In the genomic region with DNA sequence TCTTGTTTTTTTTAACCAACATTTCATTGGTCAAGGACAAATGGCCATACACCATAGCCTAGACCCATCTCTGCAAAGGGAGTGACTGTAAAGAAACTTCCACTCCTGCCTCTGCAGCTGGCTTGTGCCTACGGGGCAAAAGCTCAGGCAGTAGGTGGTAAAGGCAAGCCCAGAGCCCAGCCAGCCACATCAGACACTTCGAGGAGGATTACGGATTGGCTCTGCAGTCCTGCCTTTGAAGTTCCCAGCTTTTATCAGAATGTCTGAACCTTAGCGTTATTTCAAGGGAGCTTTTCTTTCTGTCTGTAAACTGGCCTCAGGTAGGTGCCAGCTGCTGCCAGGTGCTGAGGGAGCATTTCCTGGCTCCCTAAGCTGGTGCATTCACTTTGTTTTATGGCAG, we compare ENCODE assay signal across 19 cellular contexts. TPM values are rescaled to one million over a fixed set of nuclear protein-coding genes. Genes with fewer than 3 reads are reported as not detected.
DNase-seq lines count a peak whose midpoint lies in the region; TF ChIP-seq lines count a peak whose summit lies in the region.
"Had no signal": no experiment of that assay in that cellular context is flagged by ENCODE, and none has a peak within 500 bp of the region (broad histone marks: within the 10 kb centered on the region; RNA-seq: fewer than 3 reads in every experiment).

No MANE protein-coding gene starts in this region.

- no peak overlapping the region for H3K27ac Mint-ChIP-seq in activated CD4-positive, alpha-beta memory T cell treated with anti-CD3 and anti-CD28 coated beads for 36 hours
- no peak overlapping the region for H3K27ac Mint-ChIP-seq in activated CD4-positive, alpha-beta memory T cell treated with anti-CD3 and anti-CD28 coated beads, Interleukin-2, amount 10 ng/mL, durations not matched to agents 7 days and 5 days
- H3K27ac Mint-ChIP-seq: activated naive CD8-positive, alpha-beta T cell; B cell; endodermal cell had no signal

- H3K27ac ChIP-seq in PC-9 (0 out of 2 replicates have a peak overlapping the region, but pooled peaks have one; percentile 9), epithelial cell of prostate (peak overlapping the region; percentile 43), WERI-Rb-1 (no peak overlapping the region)
- H3K27ac ChIP-seq: heart left ventricle, right atrium auricular region had no signal

- no peaks in the 10 kb centered on the region; the same call in 1 of the 2 replicates for H4K20me1 ChIP-seq in PC-9 (ENCODE audit: insufficient read depth)

- 0 out of 2 replicates have a peak, but pooled peaks cover 7% of the 10 kb centered on the region for H3F3A ChIP-seq in PC-9 (ENCODE audit: insufficient read depth, low read depth)

- H3K27me3 Mint-ChIP-seq in activated CD4-positive, alpha-beta memory T cell treated with anti-CD3 and anti-CD28 coated beads for 36 hours = no peaks in the 10 kb centered on the region
- no peaks in the 10 kb centered on the region for H3K27me3 Mint-ChIP-seq in activated CD4-positive, alpha-beta memory T cell treated with anti-CD3 and anti-CD28 coated beads, Interleukin-2, amount 10 ng/mL, durations not matched to agents 7 days and 5 days
- H3K27me3 Mint-ChIP-seq: activated naive CD8-positive, alpha-beta T cell; B cell had no signal

- CTCF ChIA-PET in activated CD4-positive, alpha-beta memory T cell treated with anti-CD3 and anti-CD28 coated beads for 36 hours (lab: Charles Lee) = interaction anchor here (0.6 to 1.0 kb wide), 4 partner anchors 14 to 118 kb away, joined by 3 read pairs; no protein-coding TSS in a partner anchor
- CTCF ChIA-PET in activated CD4-positive, alpha-beta memory T cell treated with anti-CD3 and anti-CD28 coated beads, Interleukin-2, amount 10 ng/mL, durations not matched to agents 7 days and 5 days (lab: Charles Lee) = interaction anchor here (0.6 to 1.4 kb wide), 2 partner anchors 54 kb away, joined by 3 read pairs; no protein-coding TSS in a partner anchor
- CTCF ChIA-PET in PC-9 (lab: Charles Lee) = no interaction called here

- H3K79me2 ChIP-seq in PC-9 (ENCODE audit: low read depth) = peaks cover 65% of the 10 kb centered on the region

- H3K36me3 Mint-ChIP-seq in activated CD4-positive, alpha-beta memory T cell treated with anti-CD3 and anti-CD28 coated beads for 36 hours = peaks cover 6% of the 10 kb centered on the region
- peaks cover 35% of the 10 kb centered on the region for H3K36me3 Mint-ChIP-seq in activated CD4-positive, alpha-beta memory T cell treated with anti-CD3 and anti-CD28 coated beads, Interleukin-2, amount 10 ng/mL, durations not matched to agents 7 days and 5 days (ENCODE audit: low read depth)
- H3K36me3 Mint-ChIP-seq: activated naive CD8-positive, alpha-beta T cell had no signal

- BruUV-seq in PC-9 (replicated peaks; lab: Mats Ljungman, UMichigan) = no TSS peak

- H3K27me3 ChIP-seq in PC-9 (ENCODE audit: insufficient read depth, low read depth) = no peaks in the 10 kb centered on the region
- no peaks in the 10 kb centered on the region for H3K27me3 ChIP-seq in WERI-Rb-1 (ENCODE audit: insufficient read depth, low read depth, severe bottlenecking)
- H3K27me3 ChIP-seq: heart left ventricle, right atrium auricular region had no signal

- peaks cover 49% of the 10 kb centered on the region for H3K4me1 Mint-ChIP-seq in activated CD4-positive, alpha-beta memory T cell treated with anti-CD3 and anti-CD28 coated beads for 36 hours (ENCODE audit: low read depth)
- peaks cover 44% of the 10 kb centered on the region for H3K4me1 Mint-ChIP-seq in activated CD4-positive, alpha-beta memory T cell treated with anti-CD3 and anti-CD28 coated beads, Interleukin-2, amount 10 ng/mL, durations not matched to agents 7 days and 5 days

- H3K9me2 ChIP-seq in PC-9 (ENCODE audit: insufficient read depth) = no peaks in the 10 kb centered on the region

- DNase-seq in activated CD4-positive, alpha-beta memory T cell treated with anti-CD3 and anti-CD28 coated beads for 36 hours = peak; percentile 7
- no peak for DNase-seq in activated CD4-positive, alpha-beta memory T cell treated with anti-CD3 and anti-CD28 coated beads, Interleukin-2, amount 10 ng/mL, durations not matched to agents 7 days and 5 days
- DNase-seq in PC-9 (no peak), epithelial cell of prostate (ENCODE audit: low read depth, low spot score) (no peak), posterior vena cava (ENCODE audit: low spot score) (peak; percentile 62), WERI-Rb-1 (no peak), NCI-H2227 treated with DMSO at 0.1 percent for 48 hours (lab: John Stamatoyannopoulos, UW) (no peak), amniotic stem cell (lab: John Stamatoyannopoulos, UW) (no peak)
- DNase-seq: activated CD4-positive, alpha-beta T cell treated with anti-CD3 and anti-CD28 coated beads, Interleukin-2, amount 50 U/mL, for 48 hours; EL; endodermal cell; heart left ventricle; NCI-H1417; NCI-H524; SHP77 treated with DMSO at 0.1 percent for 48 hours had no signal

- no peak overlapping the region for H3K4me3 Mint-ChIP-seq in activated CD4-positive, alpha-beta memory T cell treated with anti-CD3 and anti-CD28 coated beads for 36 hours
- no peak overlapping the region for H3K4me3 Mint-ChIP-seq in activated CD4-positive, alpha-beta memory T cell treated with anti-CD3 and anti-CD28 coated beads, Interleukin-2, amount 10 ng/mL, durations not matched to agents 7 days and 5 days
- H3K4me3 Mint-ChIP-seq: activated naive CD8-positive, alpha-beta T cell; B cell; endodermal cell had no signal

- H3K36me3 ChIP-seq in PC-9 (ENCODE audit: low read depth) (no peaks in the 10 kb centered on the region), WERI-Rb-1 (no peaks in the 10 kb centered on the region)
- H3K36me3 ChIP-seq: heart left ventricle, right atrium auricular region had no signal

- no peaks in the 10 kb centered on the region for H3K4me1 ChIP-seq in PC-9 (replicated peaks; ENCODE audit: insufficient read depth)

- no peak overlapping the region for H3K4me2 ChIP-seq in PC-9

- H3K4me3 ChIP-seq in PC-9 (no peak overlapping the region), WERI-Rb-1 (ENCODE audit: low read depth, low read length) (no peak overlapping the region)
- H3K4me3 ChIP-seq: heart left ventricle, lung, right atrium auricular region had no signal

- H3K9me3 Mint-ChIP-seq in activated CD4-positive, alpha-beta memory T cell treated with anti-CD3 and anti-CD28 coated beads for 36 hours = peaks cover 8% of the 10 kb centered on the region
- peaks cover 9% of the 10 kb centered on the region for H3K9me3 Mint-ChIP-seq in activated CD4-positive, alpha-beta memory T cell treated with anti-CD3 and anti-CD28 coated beads, Interleukin-2, amount 10 ng/mL, durations not matched to agents 7 days and 5 days

- no peak overlapping the region for H2AFZ ChIP-seq in PC-9

- H3K9me3 ChIP-seq in PC-9 (ENCODE audit: insufficient read depth, low read depth) (peaks cover 3% of the 10 kb centered on the region; the same call in 1 of the 2 replicates), WERI-Rb-1 (ENCODE audit: severe bottlenecking) (peaks cover 6% of the 10 kb centered on the region)

- no peak for TF ChIP-seq CTCF in PC-9 (conservative IDR thresholded peaks at IDR 0.05)
- no peak for TF ChIP-seq CTCF in WERI-Rb-1 (IDR thresholded peaks at IDR 0.05; ENCODE audit: low read depth, low read length)

- POLR2A ChIA-PET in activated CD4-positive, alpha-beta memory T cell treated with anti-CD3 and anti-CD28 coated beads for 36 hours (lab: Charles Lee) = interaction anchor here (1.3 to 1.4 kb wide), 4 partner anchors 9 to 43 kb away, joined by 3 to 5 read pairs (median 4); no protein-coding TSS in a partner anchor
- POLR2A ChIA-PET in activated CD4-positive, alpha-beta memory T cell treated with anti-CD3 and anti-CD28 coated beads, Interleukin-2, amount 10 ng/mL, durations not matched to agents 7 days and 5 days (lab: Charles Lee) = interaction anchor here (0.7 to 6.8 kb wide), 3 partner anchors 13 to 700 kb away, joined by 3 to 46 read pairs (median 4); partner anchors contain the start of gene BLM
- POLR2A ChIA-PET in PC-9 (lab: Charles Lee; ENCODE audit: unreplicated experiment) = no interaction called here

- intact Hi-C loops in activated CD4-positive, alpha-beta memory T cell treated with anti-CD3 and anti-CD28 coated beads for 36 hours (cut with micrococcal nuclease) = no loop called here
- intact Hi-C loops in PC-9 (cut with micrococcal nuclease; ENCODE audit: unreplicated experiment) (no loop called here), posterior vena cava (cut with DNase I) (no loop called here)

RNA-seq across cellular contexts. Expression of gene ZNF710, which starts 15.6 kb away (rescaled TPM):
- total RNA-seq in activated CD4-positive, alpha-beta memory T cell treated with anti-CD3 and anti-CD28 coated beads for 36 hours = 10 to 100 TPM; 27.0 to 28.5 TPM
- 10 to 100 TPM; 19.4 to 20.7 TPM for total RNA-seq in activated CD4-positive, alpha-beta memory T cell treated with anti-CD3 and anti-CD28 coated beads, Interleukin-2, amount 10 ng/mL, durations not matched to agents 7 days and 5 days
- total RNA-seq in PC-9 (2021) (23.4 and 25.2 TPM in 2 replicates), posterior vena cava (10 to 100 TPM; 11.6 to 13.3 TPM)

Comparison
In these comparisons a context has a peak if more than half of its experiments do, and no peak if none do; other contexts are left out.
1. DNase-seq: peak in activated CD4-positive, alpha-beta memory T cell treated with anti-CD3 and anti-CD28 coated beads for 36 hours (single experiment) and posterior vena cava (single experiment); none in activated CD4-positive, alpha-beta memory T cell treated with anti-CD3 and anti-CD28 coated beads, Interleukin-2, amount 10 ng/mL, durations not matched to agents 7 days and 5 days (single experiment), PC-9 (0 of 2), epithelial cell of prostate (single experiment), WERI-Rb-1 (single experiment), NCI-H2227 treated with DMSO at 0.1 percent for 48 hours (single experiment) and amniotic stem cell (single experiment).